In the genomic region with DNA sequence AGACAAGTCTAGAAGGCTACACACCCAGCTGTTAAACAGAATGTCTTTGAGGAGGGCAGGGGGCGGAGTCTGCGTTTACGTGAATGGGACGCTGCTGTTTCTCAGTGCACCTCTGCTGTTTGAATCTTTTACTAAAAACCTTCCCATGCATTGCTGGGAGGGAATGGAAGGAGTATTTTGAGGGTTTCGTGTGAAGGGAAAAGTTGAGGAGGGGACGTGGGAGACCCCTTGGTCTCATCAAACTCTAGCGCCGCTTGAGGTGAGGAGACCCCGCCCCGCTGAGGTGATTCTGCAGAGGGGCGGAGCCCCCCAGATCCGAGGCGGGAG, we compare ENCODE assay signal across 8 cellular contexts. TPM values are rescaled to one million over a fixed set of nuclear protein-coding genes. Genes with fewer than 3 reads are reported as not detected.
A peak's percentile ranks its signal among the peaks of the same experiment; 100 is the strongest.
DNase-seq lines count a peak whose midpoint lies in the region; TF ChIP-seq lines count a peak whose summit lies in the region.

No MANE protein-coding gene starts in this region.

- H3K4me1 Mint-ChIP-seq in HFFc6 (ENCODE audit: low read depth), result peaks cover 56% of the 10 kb centered on the region

- no peaks in the 10 kb centered on the region for H3K27me3 ChIP-seq in spleen (replicated peaks in 1 of 7)

- H3K4me3 Mint-ChIP-seq in HFFc6, result peak overlapping the region; percentile 97

- TF ChIP-seq POLR2A in spleen (IDR thresholded peaks at IDR 0.05), result no peak

- DNase-seq in NCI-H524 (lab: John Stamatoyannopoulos, UW), result peak; percentile 19 to 62
- no peak for DNase-seq in NCI-H524 treated with DMSO at 0.1 percent for 48 hours (lab: John Stamatoyannopoulos, UW)
- DNase-seq in HFFc6, result no peak
- peak; percentile 63 for DNase-seq in MV-4-11 (lab: John Stamatoyannopoulos, UW)
- peak; percentile 48 for DNase-seq in activated T-helper 9 cell treated with anti-CD3 and anti-CD28 coated beads, Interleukin-2, amount 50 U/mL, for 16 hours (ENCODE audit: low read depth)
- peak; percentile 22 for DNase-seq in hepatic stellate cell (ENCODE audit: low spot score)
- no peak for DNase-seq in spleen
- no peak for DNase-seq in central memory CD4-positive, alpha-beta T cell

- H3K4me3 ChIP-seq in spleen, result peak overlapping the region; percentile 70 to 96 (median 91)

- 0 to 1% (median 1%) methylated on average over 13 of the region's 13 CpGs for WGBS in spleen, 5 donors

- peak overlapping the region; percentile 86 to 97 (median 94) for H3K27ac ChIP-seq in spleen

- H3K27ac Mint-ChIP-seq in HFFc6, result peak overlapping the region; percentile 72

- peaks cover 7% of the 10 kb centered on the region for H3K27me3 Mint-ChIP-seq in HFFc6 (ENCODE audit: insufficient read depth)

- no peaks in the 10 kb centered on the region for H3K9me3 ChIP-seq in spleen

- no peaks in the 10 kb centered on the region for H3K9me3 Mint-ChIP-seq in HFFc6

- H3K4me1 ChIP-seq in spleen, result peaks cover 11 to 78% (median 47%) of the 10 kb centered on the region in 6 donors

- intact Hi-C loops in spleen (cut with DNase I; ENCODE audit: low total_unique reads), result no loop called here

- TF ChIP-seq CTCF in HFFc6 (IDR thresholded peaks at IDR 0.05) (no peak), spleen (IDR thresholded peaks at IDR 0.05 in 8 of 11, conservative IDR thresholded peaks at IDR 0.05 in 3 of 11) (no peak)

- peaks cover 37% of the 10 kb centered on the region for H3K36me3 Mint-ChIP-seq in HFFc6 (ENCODE audit: low read depth)

- H3K36me3 ChIP-seq in spleen, result peaks cover 0 to 6% (median 0%) of the 10 kb centered on the region in 6 donors

RNA-seq across cellular contexts. Expression of gene VCL, which starts 0.5 kb away (rescaled TPM):
- total RNA-seq in HFFc6 (2021; fragmentation: NEBNext Ultra II Directional; extraction: Animal tissue kit (Norgen Biotek cat#: 25700)), result 100 to 1,000 TPM; 366 to 443 (median 406) TPM
- total RNA-seq in spleen, result 100 to 1,000 TPM in 3 of 7 donors, 10 to 100 TPM in 4; 42.9 to 214 (median 88.0) TPM
- polyA plus RNA-seq in spleen, result 10 to 100 TPM in 1 of 3 donors, 1 to 10 TPM in 2; 8.8 to 13.6 (median 9.4) TPM

Comparison
In these comparisons a context has a peak if more than half of its experiments do, and no peak if none do; other contexts are left out.
1. DNase-seq: peak in NCI-H524 (2 of 2), MV-4-11 (single experiment), activated T-helper 9 cell treated with anti-CD3 and anti-CD28 coated beads, Interleukin-2, amount 50 U/mL, for 16 hours (single experiment) and hepatic stellate cell (single experiment); none in NCI-H524 treated with DMSO at 0.1 percent for 48 hours (single experiment), HFFc6 (single experiment), spleen (single experiment) and central memory CD4-positive, alpha-beta T cell (single experiment).